In the genomic region with DNA sequence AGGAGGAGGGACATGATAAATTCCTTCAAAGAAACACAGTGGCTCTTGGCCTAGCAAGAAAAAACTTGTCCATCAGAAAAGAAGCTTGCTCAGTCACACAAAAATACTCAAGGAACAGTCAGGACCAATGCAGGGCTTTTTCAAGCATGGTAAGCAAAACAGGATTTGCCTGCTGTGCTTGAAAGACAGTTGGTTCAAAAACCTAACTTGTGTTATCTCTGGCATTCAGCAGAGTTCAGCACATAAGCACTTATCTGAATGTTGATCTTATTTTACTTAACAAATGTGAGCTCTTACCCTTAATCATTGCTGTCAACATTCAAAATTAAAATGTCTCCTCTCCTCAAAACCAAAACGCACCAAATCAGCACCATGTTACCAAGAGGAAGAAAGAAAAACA, we compare ENCODE assay signal across 1 cellular context.
TF ChIP-seq lines count a peak whose summit lies in the region.

No MANE protein-coding gene starts in this region.

TF ChIP-seq in K562, 482 proteins besides CTCF, POLR2A, EP300 and RAD21 (continued from another document):
- TF ChIP-seq ARID1B (IDR thresholded peaks at IDR 0.05) (peak; percentile 61), BRD9 (IDR thresholded peaks at IDR 0.05; ENCODE audit: low read depth, partially characterized antibody) (no peak), RBM15 (IDR thresholded peaks at IDR 0.05; ENCODE audit: insufficient read depth, low read length) (no peak), U2AF2 (optimal IDR thresholded peaks at IDR 0.05; ENCODE audit: low read depth, low read length) (no peak), TAF1 (IDR thresholded peaks at IDR 0.05; ENCODE audit: control insufficient read depth, extremely low read depth, insufficient read depth, low read length, severe bottlenecking) (no peak), FOXP1 (CRISPR knock-in tag; IDR thresholded peaks at IDR 0.05) (no peak), ZNF12 (CRISPR knock-in tag; IDR thresholded peaks at IDR 0.05) (no peak), PURB (CRISPR knock-in tag; IDR thresholded peaks at IDR 0.05; ENCODE audit: low read depth) (no peak), NR3C1 (CRISPR knock-in tag; IDR thresholded peaks at IDR 0.05) (no peak), ZNF316 (IDR thresholded peaks at IDR 0.05) (0 out of 2 replicates have a peak, but pooled peaks have one; percentile 15), POLR2H (tag; IDR thresholded peaks at IDR 0.05; ENCODE audit: low read depth) (no peak), ESRRB (CRISPR knock-in tag; IDR thresholded peaks at IDR 0.05; ENCODE audit: borderline replicate concordance) (no peak), CBFA2T2 (conservative IDR thresholded peaks at IDR 0.05) (peak; percentile 28; the same call in 1 of the 2 replicates), RFX5 (IDR thresholded peaks at IDR 0.05; ENCODE audit: low read depth, low read length) (no peak), CBFA2T3 (IDR thresholded peaks at IDR 0.05) (peak; percentile 62), HMBOX1 (IDR thresholded peaks at IDR 0.05) (no peak), MAFK (IDR thresholded peaks at IDR 0.05; ENCODE audit: low read length) (0 out of 2 replicates have a peak, but pooled peaks have one; percentile 23), ZNF121 (CRISPR knock-in tag; conservative IDR thresholded peaks at IDR 0.05) (no peak), TEAD1 (CRISPR knock-in tag; IDR thresholded peaks at IDR 0.05) (no peak), CBX3 (IDR thresholded peaks at IDR 0.05; ENCODE audit: borderline replicate concordance in 1 of 2, low read length in 2 of 2) (no peak), PML (IDR thresholded peaks at IDR 0.05; ENCODE audit: low read length) (no peak), ERF (CRISPR knock-in tag; IDR thresholded peaks at IDR 0.05) (no peak), KLF6 (CRISPR knock-in tag; IDR thresholded peaks at IDR 0.05; ENCODE audit: borderline replicate concordance) (no peak), DNMT1 (IDR thresholded peaks at IDR 0.05) (no peak), ZNF57 (CRISPR knock-in tag; IDR thresholded peaks at IDR 0.05) (no peak), CREB1 (IDR thresholded peaks at IDR 0.05) (no peak), CREB1 (CRISPR knock-in tag; IDR thresholded peaks at IDR 0.05) (no peak), SIRT6 (IDR thresholded peaks at IDR 0.05; ENCODE audit: low read depth, low read length) (no peak), FOXA3 (CRISPR knock-in tag; conservative IDR thresholded peaks at IDR 0.05 in 1 of 2, IDR thresholded peaks at IDR 0.05 in 1 of 2) (0 out of 4 replicates have a peak, but pooled peaks of 1 of the 2 experiments have one; percentile 24), POLR3G (IDR thresholded peaks at IDR 0.05; ENCODE audit: extremely low read depth, insufficient read length, insufficient replicate concordance) (no peak), TRIM24 (IDR thresholded peaks at IDR 0.05) (no peak), ZNF217 (CRISPR knock-in tag; IDR thresholded peaks at IDR 0.05) (no peak), HNRNPK (IDR thresholded peaks at IDR 0.05; ENCODE audit: low read depth, low read length, poor library complexity, severe bottlenecking) (no peak), ZNF282 (CRISPR knock-in tag; IDR thresholded peaks at IDR 0.05) (no peak), SMAD3 (CRISPR knock-in tag; conservative IDR thresholded peaks at IDR 0.05) (no peak), XRCC5 (IDR thresholded peaks at IDR 0.05; ENCODE audit: low read depth, low read length) (no peak)
- TF ChIP-seq, protein P1, sequence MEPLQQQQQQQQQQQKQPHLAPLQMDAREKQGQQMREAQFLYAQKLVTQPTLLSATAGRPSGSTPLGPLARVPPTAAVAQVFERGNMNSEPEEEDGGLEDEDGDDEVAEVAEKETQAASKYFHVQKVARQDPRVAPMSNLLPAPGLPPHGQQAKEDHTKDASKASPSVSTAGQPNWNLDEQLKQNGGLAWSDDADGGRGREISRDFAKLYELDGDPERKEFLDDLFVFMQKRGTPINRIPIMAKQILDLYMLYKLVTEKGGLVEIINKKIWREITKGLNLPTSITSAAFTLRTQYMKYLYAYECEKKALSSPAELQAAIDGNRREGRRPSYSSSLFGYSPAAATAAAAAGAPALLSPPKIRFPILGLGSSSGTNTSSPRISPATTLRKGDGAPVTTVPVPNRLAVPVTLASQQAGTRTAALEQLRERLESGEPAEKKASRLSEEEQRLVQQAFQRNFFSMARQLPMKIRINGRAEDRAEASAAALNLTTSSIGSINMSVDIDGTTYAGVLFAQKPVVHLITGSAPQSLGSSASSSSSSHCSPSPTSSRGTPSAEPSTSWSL (CRISPR knock-in tag; IDR thresholded peaks at IDR 0.05; ENCODE audit: borderline replicate concordance), result no peak
- TF ChIP-seq, protein P2, sequence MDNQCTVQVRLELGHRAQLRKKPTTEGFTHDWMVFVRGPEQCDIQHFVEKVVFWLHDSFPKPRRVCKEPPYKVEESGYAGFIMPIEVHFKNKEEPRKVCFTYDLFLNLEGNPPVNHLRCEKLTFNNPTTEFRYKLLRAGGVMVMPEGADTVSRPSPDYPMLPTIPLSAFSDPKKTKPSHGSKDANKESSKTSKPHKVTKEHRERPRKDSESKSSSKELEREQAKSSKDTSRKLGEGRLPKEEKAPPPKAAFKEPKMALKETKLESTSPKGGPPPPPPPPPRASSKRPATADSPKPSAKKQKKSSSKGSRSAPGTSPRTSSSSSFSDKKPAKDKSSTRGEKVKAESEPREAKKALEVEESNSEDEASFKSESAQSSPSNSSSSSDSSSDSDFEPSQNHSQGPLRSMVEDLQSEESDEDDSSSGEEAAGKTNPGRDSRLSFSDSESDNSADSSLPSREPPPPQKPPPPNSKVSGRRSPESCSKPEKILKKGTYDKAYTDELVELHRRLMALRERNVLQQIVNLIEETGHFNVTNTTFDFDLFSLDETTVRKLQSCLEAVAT (IDR thresholded peaks at IDR 0.05), result no peak
- TF ChIP-seq, protein P3, sequence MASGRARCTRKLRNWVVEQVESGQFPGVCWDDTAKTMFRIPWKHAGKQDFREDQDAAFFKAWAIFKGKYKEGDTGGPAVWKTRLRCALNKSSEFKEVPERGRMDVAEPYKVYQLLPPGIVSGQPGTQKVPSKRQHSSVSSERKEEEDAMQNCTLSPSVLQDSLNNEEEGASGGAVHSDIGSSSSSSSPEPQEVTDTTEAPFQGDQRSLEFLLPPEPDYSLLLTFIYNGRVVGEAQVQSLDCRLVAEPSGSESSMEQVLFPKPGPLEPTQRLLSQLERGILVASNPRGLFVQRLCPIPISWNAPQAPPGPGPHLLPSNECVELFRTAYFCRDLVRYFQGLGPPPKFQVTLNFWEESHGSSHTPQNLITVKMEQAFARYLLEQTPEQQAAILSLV (tag; IDR thresholded peaks at IDR 0.05), result no peak
- TF ChIP-seq, protein P4, sequence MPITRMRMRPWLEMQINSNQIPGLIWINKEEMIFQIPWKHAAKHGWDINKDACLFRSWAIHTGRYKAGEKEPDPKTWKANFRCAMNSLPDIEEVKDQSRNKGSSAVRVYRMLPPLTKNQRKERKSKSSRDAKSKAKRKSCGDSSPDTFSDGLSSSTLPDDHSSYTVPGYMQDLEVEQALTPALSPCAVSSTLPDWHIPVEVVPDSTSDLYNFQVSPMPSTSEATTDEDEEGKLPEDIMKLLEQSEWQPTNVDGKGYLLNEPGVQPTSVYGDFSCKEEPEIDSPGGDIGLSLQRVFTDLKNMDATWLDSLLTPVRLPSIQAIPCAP (CRISPR knock-in tag; IDR thresholded peaks at IDR 0.05; ENCODE audit: borderline replicate concordance), result no peak
- TF ChIP-seq, protein P5, sequence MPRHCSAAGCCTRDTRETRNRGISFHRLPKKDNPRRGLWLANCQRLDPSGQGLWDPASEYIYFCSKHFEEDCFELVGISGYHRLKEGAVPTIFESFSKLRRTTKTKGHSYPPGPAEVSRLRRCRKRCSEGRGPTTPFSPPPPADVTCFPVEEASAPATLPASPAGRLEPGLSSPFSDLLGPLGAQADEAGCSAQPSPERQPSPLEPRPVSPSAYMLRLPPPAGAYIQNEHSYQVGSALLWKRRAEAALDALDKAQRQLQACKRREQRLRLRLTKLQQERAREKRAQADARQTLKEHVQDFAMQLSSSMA (CRISPR knock-in tag; IDR thresholded peaks at IDR 0.05), result no peak
- TF ChIP-seq, protein P6, sequence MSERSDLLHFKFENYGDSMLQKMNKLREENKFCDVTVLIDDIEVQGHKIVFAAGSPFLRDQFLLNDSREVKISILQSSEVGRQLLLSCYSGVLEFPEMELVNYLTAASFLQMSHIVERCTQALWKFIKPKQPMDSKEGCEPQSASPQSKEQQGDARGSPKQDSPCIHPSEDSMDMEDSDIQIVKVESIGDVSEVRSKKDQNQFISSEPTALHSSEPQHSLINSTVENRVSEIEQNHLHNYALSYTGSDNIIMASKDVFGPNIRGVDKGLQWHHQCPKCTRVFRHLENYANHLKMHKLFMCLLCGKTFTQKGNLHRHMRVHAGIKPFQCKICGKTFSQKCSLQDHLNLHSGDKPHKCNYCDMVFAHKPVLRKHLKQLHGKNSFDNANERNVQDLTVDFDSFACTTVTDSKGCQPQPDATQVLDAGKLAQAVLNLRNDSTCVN (CRISPR knock-in tag; IDR thresholded peaks at IDR 0.05), result no peak
- TF ChIP-seq, protein P7, sequence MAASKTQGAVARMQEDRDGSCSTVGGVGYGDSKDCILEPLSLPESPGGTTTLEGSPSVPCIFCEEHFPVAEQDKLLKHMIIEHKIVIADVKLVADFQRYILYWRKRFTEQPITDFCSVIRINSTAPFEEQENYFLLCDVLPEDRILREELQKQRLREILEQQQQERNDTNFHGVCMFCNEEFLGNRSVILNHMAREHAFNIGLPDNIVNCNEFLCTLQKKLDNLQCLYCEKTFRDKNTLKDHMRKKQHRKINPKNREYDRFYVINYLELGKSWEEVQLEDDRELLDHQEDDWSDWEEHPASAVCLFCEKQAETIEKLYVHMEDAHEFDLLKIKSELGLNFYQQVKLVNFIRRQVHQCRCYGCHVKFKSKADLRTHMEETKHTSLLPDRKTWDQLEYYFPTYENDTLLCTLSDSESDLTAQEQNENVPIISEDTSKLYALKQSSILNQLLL (CRISPR knock-in tag; IDR thresholded peaks at IDR 0.05; ENCODE audit: borderline replicate concordance), result no peak
- TF ChIP-seq, protein P8, sequence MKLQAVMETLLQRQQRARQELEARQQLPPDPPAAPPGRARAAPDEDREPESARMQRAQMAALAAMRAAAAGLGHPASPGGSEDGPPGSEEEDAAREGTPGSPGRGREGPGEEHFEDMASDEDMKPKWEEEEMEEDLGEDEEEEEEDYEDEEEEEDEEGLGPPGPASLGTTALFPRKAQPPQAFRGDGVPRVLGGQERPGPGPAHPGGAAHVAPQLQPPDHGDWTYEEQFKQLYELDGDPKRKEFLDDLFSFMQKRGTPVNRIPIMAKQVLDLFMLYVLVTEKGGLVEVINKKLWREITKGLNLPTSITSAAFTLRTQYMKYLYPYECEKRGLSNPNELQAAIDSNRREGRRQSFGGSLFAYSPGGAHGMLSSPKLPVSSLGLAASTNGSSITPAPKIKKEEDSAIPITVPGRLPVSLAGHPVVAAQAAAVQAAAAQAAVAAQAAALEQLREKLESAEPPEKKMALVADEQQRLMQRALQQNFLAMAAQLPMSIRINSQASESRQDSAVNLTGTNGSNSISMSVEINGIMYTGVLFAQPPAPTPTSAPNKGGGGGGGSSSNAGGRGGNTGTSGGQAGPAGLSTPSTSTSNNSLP (IDR thresholded peaks at IDR 0.05; ENCODE audit: borderline replicate concordance, low read depth, low read length), result peak; percentile 44; the same call in 1 of the 2 replicates
